7 cellular contexts compared by ENCODE assay signal in the genomic region with DNA sequence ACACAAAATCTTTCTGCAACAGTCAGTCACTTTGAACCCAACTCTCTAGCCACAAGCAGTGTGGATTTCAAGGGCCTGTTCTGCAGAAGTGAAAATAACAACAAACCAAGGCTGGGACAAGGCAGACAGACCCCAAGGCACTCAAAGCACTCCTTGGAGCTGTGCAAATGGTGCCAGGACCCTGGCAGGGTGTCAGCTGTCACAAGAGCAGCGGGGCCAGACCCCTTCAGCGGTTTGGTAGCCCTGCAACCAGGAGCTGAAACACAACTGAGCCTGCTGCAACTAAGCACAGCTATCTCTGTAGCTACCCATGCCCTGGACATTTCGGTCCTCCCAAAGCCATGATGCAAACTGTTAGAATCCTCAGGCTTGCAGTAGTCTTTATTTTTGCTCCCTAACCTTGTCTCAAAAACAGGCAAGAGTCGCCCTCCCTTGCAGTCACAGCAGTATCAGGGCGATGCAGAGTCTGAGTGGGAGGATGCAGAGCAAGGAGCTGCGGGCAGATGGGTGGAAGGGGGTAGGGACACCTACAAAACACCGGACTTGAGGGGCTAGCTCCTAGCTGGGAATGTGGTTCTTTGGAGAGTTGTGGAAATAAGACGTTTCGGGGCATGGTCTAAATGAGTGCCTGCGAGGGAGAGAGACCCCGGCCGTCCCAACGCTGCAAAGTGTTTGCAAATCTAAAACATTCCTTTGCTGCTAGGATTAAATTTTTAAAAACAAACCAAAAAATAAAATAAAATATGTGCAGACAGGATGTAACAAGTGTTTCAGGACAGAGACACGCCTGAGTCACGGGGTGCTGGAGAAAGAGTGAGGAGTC.
DNase-seq lines count a peak whose midpoint lies in the region.

No MANE protein-coding gene starts in this region.

- H3K27me3 Mint-ChIP-seq in activated naive CD8-positive, alpha-beta T cell = peaks cover 50% of the 10 kb centered on the region

- H3K27ac Mint-ChIP-seq in activated naive CD8-positive, alpha-beta T cell = no peak overlapping the region

- H3K4me3 Mint-ChIP-seq in activated naive CD8-positive, alpha-beta T cell = peak overlapping the region; percentile 81

- H3K4me3 ChIP-seq in iPS-11a (ENCODE audit: low read depth, low read length) = peak overlapping the region; percentile 79
- H3K4me3 ChIP-seq in skin epidermis = peak overlapping the region; percentile 38 to 77 (median 58)

- H3K9me3 Mint-ChIP-seq in activated naive CD8-positive, alpha-beta T cell (ENCODE audit: low read depth) = no peaks in the 10 kb centered on the region

- no peaks in the 10 kb centered on the region for H3K36me3 Mint-ChIP-seq in activated naive CD8-positive, alpha-beta T cell

- DNase-seq in HK-2 (ENCODE audit: unreplicated experiment) (peak; percentile 18), NCI-H2196 treated with DMSO at 0.1 percent for 48 hours (lab: John Stamatoyannopoulos, UW; ENCODE audit: unreplicated experiment) (no peak), GDM1 (lab: John Stamatoyannopoulos, UW) (no peak)
- DNase-seq in activated CD4-positive, alpha-beta T cell treated with anti-CD3 and anti-CD28 coated beads for 1 hour = no peak

- peaks cover 16% of the 10 kb centered on the region for H3K4me1 Mint-ChIP-seq in activated naive CD8-positive, alpha-beta T cell (ENCODE audit: low read depth)

- peak overlapping the region in 20 of 21 experiments; percentile 81 to 98 (median 94) for H3K27ac ChIP-seq in skin epidermis
